In the genomic region with DNA sequence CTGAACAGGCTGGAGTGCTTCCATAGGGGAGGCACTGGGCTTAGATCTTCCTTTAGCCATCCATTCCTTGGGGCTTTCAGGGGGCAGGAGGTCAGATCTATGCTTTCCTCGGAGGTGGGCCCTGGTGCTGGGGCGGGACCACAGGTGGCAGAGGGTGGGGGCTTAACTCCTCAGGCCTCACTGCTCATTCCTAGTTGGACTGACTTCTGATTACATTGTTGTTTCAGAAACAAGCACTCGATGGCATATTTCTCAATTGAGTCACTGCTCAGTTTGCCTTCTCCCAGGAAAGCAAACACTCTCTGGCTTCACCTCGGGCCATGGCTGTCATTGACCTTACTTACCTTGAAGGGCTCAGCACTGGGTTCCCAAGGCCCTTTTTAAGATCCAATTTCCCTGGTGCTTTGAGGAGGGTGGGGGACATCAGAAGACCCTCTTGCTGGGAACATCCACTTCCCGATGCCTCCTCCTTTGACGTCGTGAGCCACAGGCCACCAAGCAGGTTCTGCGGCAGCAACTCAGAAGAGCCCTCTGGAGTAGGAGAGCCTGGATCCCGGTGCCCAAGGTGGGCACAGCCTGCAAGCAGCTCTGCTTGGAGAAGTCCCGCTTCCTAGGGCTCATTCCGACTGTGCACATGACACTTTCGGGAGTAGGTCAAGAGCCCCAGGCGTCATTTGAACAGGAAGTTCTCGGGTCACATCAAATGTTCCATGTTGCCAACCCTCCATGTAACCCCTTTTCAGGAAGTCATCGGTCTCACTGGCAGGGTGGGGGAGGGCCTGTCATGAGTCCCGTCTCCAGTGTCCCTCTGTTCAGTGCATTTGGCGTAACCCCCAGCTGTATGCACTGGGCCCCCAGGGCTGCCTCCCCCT, we compare ENCODE assay signal across 13 cellular contexts. TPM values are rescaled to one million over a fixed set of nuclear protein-coding genes. Genes with fewer than 3 reads are reported as not detected.
DNase-seq lines count a peak whose midpoint lies in the region; ATAC-seq, FAIRE-seq and TF ChIP-seq lines count a peak whose summit lies in the region.
"Had no signal": no experiment of that assay in that cellular context is flagged by ENCODE, and none has a peak within 500 bp of the region (broad histone marks: within the 10 kb centered on the region; RNA-seq: fewer than 3 reads in every experiment).

No MANE protein-coding gene starts in this region.

- DNase-seq in Right ventricle myocardium superior (peak; percentile 22), right cardiac atrium (no peak), astrocyte of the cerebellum (ENCODE audit: low read depth) (peak; percentile 42), kidney epithelial cell (ENCODE audit: low read depth) (peak; percentile 85), urothelium cell line (ENCODE audit: low spot score) (peak; percentile 74), KG1 (lab: John Stamatoyannopoulos, UW) (no peak), SHP77 treated with DMSO at 0.1 percent for 48 hours (lab: John Stamatoyannopoulos, UW) (no peak)
- DNase-seq: colonic mucosa, NCI-H2171 had no signal

- no peak for TF ChIP-seq EP300 in gastroesophageal sphincter (IDR thresholded peaks at IDR 0.05)

- no peak for FAIRE-seq in urothelium cell line (lab: Jason Lieb, UNC)

- intact Hi-C loops in Right ventricle myocardium superior (cut with DNase I) = no loop called here
- intact Hi-C loops in right cardiac atrium (cut with DNase I) = no loop called here

- TF ChIP-seq CTCF in astrocyte of the cerebellum (IDR thresholded peaks at IDR 0.05; ENCODE audit: low read depth, low read length, missing control alignments) (no peak), kidney epithelial cell (IDR thresholded peaks at IDR 0.05; ENCODE audit: insufficient read depth, low read length, poor library complexity, severe bottlenecking) (no peak), gastroesophageal sphincter (IDR thresholded peaks at IDR 0.05) (no peak)

- H3K4me1 ChIP-seq in right cardiac atrium (ENCODE audit: control insufficient read depth, insufficient read depth, low read length) (no peaks in the 10 kb centered on the region), gastroesophageal sphincter (no peaks in the 10 kb centered on the region)

- no peak for TF ChIP-seq POLR2A in gastroesophageal sphincter (IDR thresholded peaks at IDR 0.05)

- H3K36me3 ChIP-seq in kidney epithelial cell (ENCODE audit: control insufficient read depth, insufficient read depth, low read length) (no peaks in the 10 kb centered on the region), gastroesophageal sphincter (no peaks in the 10 kb centered on the region)
- H3K36me3 ChIP-seq: colonic mucosa had no signal

- H3K4me3 ChIP-seq in right cardiac atrium (ENCODE audit: low read length) = no peak overlapping the region
- no peak overlapping the region for H3K4me3 ChIP-seq in astrocyte of the cerebellum (ENCODE audit: low read depth, low read length)
- H3K4me3 ChIP-seq in kidney epithelial cell (ENCODE audit: low read depth, low read length) = no peak overlapping the region
- H3K4me3 ChIP-seq in gastroesophageal sphincter = no peak overlapping the region
- H3K4me3 ChIP-seq: colonic mucosa had no signal

- in situ Hi-C loops in astrocyte of the cerebellum (cut with HindIII; ENCODE audit: low sequenced_read_pairs) = no loop called here

- ATAC-seq in Right ventricle myocardium superior (ENCODE audit: poor library complexity) = no peak
- no peak for ATAC-seq in right cardiac atrium
- ATAC-seq in gastroesophageal sphincter = no peak
- ATAC-seq: left colon; stimulated activated memory B cell treated with anti-CD40 and anti-IgM and Interleukin-4, amounts not matched to agents 10 μg/mL and 1 μg/mL and 100 μg/mL, for 72 hours had no signal

- no peak overlapping the region for H3K27ac ChIP-seq in right cardiac atrium (ENCODE audit: low read length)
- H3K27ac ChIP-seq in gastroesophageal sphincter = no peak overlapping the region
- H3K27ac ChIP-seq: colonic mucosa had no signal

- H3K9me3 ChIP-seq in right cardiac atrium (ENCODE audit: control insufficient read depth, low read length) (no peaks in the 10 kb centered on the region), gastroesophageal sphincter (no peaks in the 10 kb centered on the region)
- H3K9me3 ChIP-seq: colonic mucosa had no signal

- WGBS in right cardiac atrium = 80% methylated on average over 17 of the region's 17 CpGs
- 33 to 50% methylated on average over 1 to 3 of the region's 17 CpGs for WGBS in gastroesophageal sphincter (ENCODE audit: low coverage in 1 of 2), 2 donors

- H3K27me3 ChIP-seq in right cardiac atrium (ENCODE audit: control insufficient read depth, insufficient read depth) = no peaks in the 10 kb centered on the region
- no peaks in the 10 kb centered on the region for H3K27me3 ChIP-seq in kidney epithelial cell (ENCODE audit: control insufficient read depth, insufficient read depth, low read length)
- H3K27me3 ChIP-seq in gastroesophageal sphincter = no peaks in the 10 kb centered on the region
- H3K27me3 ChIP-seq: colonic mucosa had no signal

RNA-seq across cellular contexts. Expression of a gene that starts 40.6 kb away (rescaled TPM):
- 0.11 TPM for total RNA-seq in Right ventricle myocardium superior
- under 1 TPM; 0.09 to 0.25 (median 0.20) TPM for total RNA-seq in right cardiac atrium
- polyA plus RNA-seq in right cardiac atrium = 0.23 TPM
- 184 and 187 TPM in 2 replicates for total RNA-seq in kidney epithelial cell
- 10 to 100 TPM in 1 of 4 donors, 1 to 10 TPM in 3; 1.1 to 29.5 (median 1.8) TPM for total RNA-seq in gastroesophageal sphincter
- total RNA-seq: T-helper 1 cell treated with Interleukin-12 subunit alpha and Interleukin-12 subunit beta and Interleukin-4 antibody, amounts not matched to agents 30 ng/mL and 1 ng/mL, for 36 hours had no signal

Comparison
In these comparisons a context has a peak if more than half of its experiments do, and no peak if none do; other contexts are left out.
1. DNase-seq: peak in Right ventricle myocardium superior (single experiment), astrocyte of the cerebellum (single experiment), kidney epithelial cell (single experiment) and urothelium cell line (single experiment); none in right cardiac atrium (0 of 3), KG1 (single experiment) and SHP77 treated with DMSO at 0.1 percent for 48 hours (single experiment).